ENCODE assay signal across 23 cellular contexts in the genomic region with DNA sequence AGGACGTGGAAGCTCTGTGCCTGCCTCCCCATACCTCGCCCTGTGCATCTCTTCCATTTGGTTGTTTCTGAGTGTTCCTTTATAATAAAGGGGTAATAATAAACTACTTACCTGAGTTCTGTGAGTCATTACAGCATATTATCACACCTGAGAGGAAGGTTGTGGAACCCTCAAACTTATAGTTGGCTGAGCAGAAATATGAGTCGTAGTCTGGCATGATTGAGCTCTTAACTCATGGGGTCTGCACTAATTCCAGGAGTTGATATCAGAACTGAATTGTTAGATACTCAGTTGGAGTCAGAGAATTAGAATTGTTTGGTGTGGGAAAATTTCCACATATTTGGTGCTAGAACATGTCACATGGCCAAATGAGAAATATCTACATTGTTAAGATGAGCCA. TPM values are rescaled to one million over a fixed set of nuclear protein-coding genes. Genes with fewer than 3 reads are reported as not detected.
DNase-seq lines count a peak whose midpoint lies in the region; ATAC-seq and TF ChIP-seq lines count a peak whose summit lies in the region.
"Had no signal": no experiment of that assay in that cellular context is flagged by ENCODE, and none has a peak within 500 bp of the region (broad histone marks: within the 10 kb centered on the region; RNA-seq: fewer than 3 reads in every experiment).

No MANE protein-coding gene starts in this region.

- no peak overlapping the region for H3K27ac Mint-ChIP-seq in H9
- H3K27ac Mint-ChIP-seq: CD4-positive, CD25-positive, alpha-beta regulatory T cell; CD8-positive, alpha-beta memory T cell; HFFc6; IgD-negative memory B cell had no signal

- H2BK12ac ChIP-seq in H9 (ENCODE audit: insufficient read length, low read depth, low read length): no peak overlapping the region

- ATAC-seq in foreskin keratinocyte (peak; percentile 12), HG03196 (IDR thresholded peaks at IDR 0.05; ENCODE audit: unreplicated experiment) (no peak)
- ATAC-seq: GM12878, HCT116, HepG2 had no signal

- H3K27me3 Mint-ChIP-seq in H9 (ENCODE audit: low read depth): no peaks in the 10 kb centered on the region; the same call in 1 of the 2 replicates
- H3K27me3 Mint-ChIP-seq: CD4-positive, CD25-positive, alpha-beta regulatory T cell; IgD-negative memory B cell had no signal

- H4K91ac ChIP-seq in H9 (ENCODE audit: insufficient read length, low read depth, low read length): no peak overlapping the region

- intact Hi-C loops in PC-9 (cut with micrococcal nuclease; ENCODE audit: unreplicated experiment): no loop called here

- no CpG with 5 or more reads among the region's 3 CpGs for WGBS in H9 (ENCODE audit: extremely low coverage, insufficient read length, low lambda C conversion rate)

- H3K4me2 ChIP-seq in H9 (ENCODE audit: insufficient read depth, insufficient read length, low read length) (no peak overlapping the region), PC-9 (no peak overlapping the region)

- H3K36me3 ChIP-seq in PC-9 (ENCODE audit: low read depth): no peaks in the 10 kb centered on the region
- H3K36me3 ChIP-seq: BE2C had no signal

- peaks cover 29 to 35% of the 10 kb centered on the region in 2 experiments for H3K4me1 Mint-ChIP-seq in H9
- H3K4me1 Mint-ChIP-seq: CD4-positive, CD25-positive, alpha-beta regulatory T cell had no signal

- H3K4me3 Mint-ChIP-seq in H9: no peak overlapping the region
- H3K4me3 Mint-ChIP-seq: CD4-positive, CD25-positive, alpha-beta regulatory T cell; CD8-positive, alpha-beta memory T cell; HFFc6; IgD-negative memory B cell had no signal

- H2BK5ac ChIP-seq in H9 (ENCODE audit: insufficient read length, low read length): no peak overlapping the region

- no peak overlapping the region for H3K18ac ChIP-seq in H9 (ENCODE audit: insufficient read length, low read depth, low read length)

- H3K4me1 ChIP-seq in H9 (ENCODE audit: insufficient read depth, low read length) (no peaks in the 10 kb centered on the region; the same call in 1 of the 2 replicates), PC-9 (replicated peaks; ENCODE audit: insufficient read depth) (peaks cover 22% of the 10 kb centered on the region), foreskin keratinocyte (peaks cover 29% of the 10 kb centered on the region)
- H3K4me1 ChIP-seq: BE2C had no signal

- no peak overlapping the region for H3K14ac ChIP-seq in H9 (ENCODE audit: insufficient read depth, low read length)

- H3K27me3 ChIP-seq in H9 (ENCODE audit: insufficient read depth, low read length): no peaks in the 10 kb centered on the region
- H3K27me3 ChIP-seq in PC-9 (ENCODE audit: insufficient read depth, low read depth): no peaks in the 10 kb centered on the region
- H3K27me3 ChIP-seq in foreskin keratinocyte: no peaks in the 10 kb centered on the region

- peaks cover 25 to 29% of the 10 kb centered on the region in 2 experiments for H3K9me3 Mint-ChIP-seq in H9
- H3K9me3 Mint-ChIP-seq: HFFc6 had no signal

- TF ChIP-seq CTCF in H9 (conservative IDR thresholded peaks at IDR 0.05): no peak
- no peak for TF ChIP-seq CTCF in PC-9 (conservative IDR thresholded peaks at IDR 0.05)
- TF ChIP-seq CTCF in foreskin keratinocyte (conservative IDR thresholded peaks at IDR 0.05): no peak

- no peaks in the 10 kb centered on the region for H3K23me2 ChIP-seq in H9 (ENCODE audit: insufficient read length, low read depth, low read length, poor library complexity, severe bottlenecking)

- H2BK20ac ChIP-seq in H9 (ENCODE audit: low read depth, low read length, poor library complexity, severe bottlenecking): no peak overlapping the region

- no peak overlapping the region for H3K4ac ChIP-seq in H9 (ENCODE audit: low read depth, low read length)

- H3K27ac ChIP-seq in H9 (ENCODE audit: insufficient read length, low read depth, low read length) (no peak overlapping the region), PC-9 (peak overlapping the region; percentile 65), foreskin keratinocyte (peak overlapping the region; percentile 75)
- H3K27ac ChIP-seq: GM23248 had no signal

- no TSS peak for BruUV-seq in PC-9 (replicated peaks; lab: Mats Ljungman, UMichigan)

- no peak overlapping the region for H4K5ac ChIP-seq in H9 (ENCODE audit: insufficient read length, low read depth, low read length)

- H4K20me1 ChIP-seq in H9 (ENCODE audit: control insufficient read depth, insufficient read depth, insufficient read length): no peaks in the 10 kb centered on the region
- no peaks in the 10 kb centered on the region for H4K20me1 ChIP-seq in PC-9 (ENCODE audit: insufficient read depth)

- H2BK120ac ChIP-seq in H9 (ENCODE audit: low read depth, low read length, poor library complexity, severe bottlenecking): no peak overlapping the region

- DNase-seq in H9: no peak
- no peak for DNase-seq in PC-9
- DNase-seq in foreskin keratinocyte: peak in 1 of 2 donors; percentile 42
- no peak for DNase-seq in SW 1271 (lab: John Stamatoyannopoulos, UW)
- DNase-seq in cerebellum (ENCODE audit: low spot score): no peak
- DNase-seq: ACHN; BE2C; C1 segment of cervical spinal cord; CD4-positive, CD25-positive, alpha-beta regulatory T cell; CD8-positive, alpha-beta memory T cell; COR-L47; DMS 273 treated with DMSO at 0.1 percent for 48 hours; DMS53; DND-41; EL; GM23248; HFFc6 had no signal

- no peak overlapping the region for H2AFZ ChIP-seq in H9 (ENCODE audit: low read length)
- H2AFZ ChIP-seq in PC-9: no peak overlapping the region
- H2AFZ ChIP-seq: GM23248 had no signal

- H3K4me3 ChIP-seq in PC-9: no peak overlapping the region
- H3K4me3 ChIP-seq: GM12878, GM23248 had no signal

- H3K9me3 ChIP-seq in H9 (ENCODE audit: control insufficient read depth, low read depth, low read length) (no peaks in the 10 kb centered on the region), PC-9 (ENCODE audit: insufficient read depth, low read depth) (no peaks in the 10 kb centered on the region)
- H3K9me3 ChIP-seq: BE2C had no signal

- peaks cover 5% of the 10 kb centered on the region; the same call in 1 of the 2 replicates for H3F3A ChIP-seq in PC-9 (ENCODE audit: insufficient read depth, low read depth)

- no peak overlapping the region for H3T11ph ChIP-seq in H9 (ENCODE audit: low read length)

- H3K79me2 ChIP-seq in H9 (ENCODE audit: insufficient read depth, low read length) (no peaks in the 10 kb centered on the region), PC-9 (ENCODE audit: low read depth) (no peaks in the 10 kb centered on the region)

- POLR2A ChIA-PET in PC-9 (lab: Charles Lee; ENCODE audit: unreplicated experiment): interaction anchor here (0.7 kb wide), 1 partner anchor 102 kb away, joined by 4 read pairs; no protein-coding TSS in a partner anchor

- H3K56ac ChIP-seq in H9 (ENCODE audit: insufficient read length, low read depth, low read length): no peak overlapping the region

- H4K8ac ChIP-seq in H9 (replicated peaks; ENCODE audit: insufficient read length, low read depth, low read length): no peak overlapping the region

- CTCF ChIA-PET in PC-9 (lab: Charles Lee): no interaction called here

- no peaks in the 10 kb centered on the region for H3K9me2 ChIP-seq in PC-9 (ENCODE audit: insufficient read depth)

- no peak overlapping the region for H3K23ac ChIP-seq in H9 (ENCODE audit: insufficient read length, low read depth, low read length)

- H3K36me3 Mint-ChIP-seq in H9 (ENCODE audit: insufficient read depth in 1 of 3, low read depth in 3 of 3): peaks cover 24 to 38% (median 32%) of the 10 kb centered on the region in 3 experiments
- H3K36me3 Mint-ChIP-seq: CD4-positive, CD25-positive, alpha-beta regulatory T cell; CD8-positive, alpha-beta memory T cell; IgD-negative memory B cell had no signal

- H2AK5ac ChIP-seq in H9 (ENCODE audit: insufficient read length, low read length): peak overlapping the region; percentile 23

- no peak overlapping the region for H2BK15ac ChIP-seq in H9 (ENCODE audit: low read depth, low read length)

- H3K9ac ChIP-seq in H9 (ENCODE audit: extremely low read depth, insufficient read length, low read length): no peak overlapping the region
- H3K9ac ChIP-seq: GM23248 had no signal

- no peaks in the 10 kb centered on the region for H3K79me1 ChIP-seq in H9 (ENCODE audit: insufficient read depth, low read depth, low read length, poor library complexity, severe bottlenecking)

RNA-seq across cellular contexts. Expression of a gene that starts 52.4 kb away (rescaled TPM):
- total RNA-seq in H9 (2021) (not detected in 2 replicates), PC-9 (2021) (not detected in 2 replicates), foreskin keratinocyte (not detected in 2 replicates), cerebellum (5.3 TPM)
- polyA plus RNA-seq in foreskin keratinocyte: not detected in 2 replicates
- total RNA-seq: CD4-positive, CD25-positive, alpha-beta regulatory T cell; CD8-positive, alpha-beta memory T cell; G401; GM12878; HepG2 had no signal
- polyA plus RNA-seq: CD4-positive, CD25-positive, alpha-beta regulatory T cell; CD8-positive, alpha-beta memory T cell; GM12878; HepG2; IgD-negative memory B cell had no signal
